Comparison of ENCODE assay signal across 21 cellular contexts in the genomic region with DNA sequence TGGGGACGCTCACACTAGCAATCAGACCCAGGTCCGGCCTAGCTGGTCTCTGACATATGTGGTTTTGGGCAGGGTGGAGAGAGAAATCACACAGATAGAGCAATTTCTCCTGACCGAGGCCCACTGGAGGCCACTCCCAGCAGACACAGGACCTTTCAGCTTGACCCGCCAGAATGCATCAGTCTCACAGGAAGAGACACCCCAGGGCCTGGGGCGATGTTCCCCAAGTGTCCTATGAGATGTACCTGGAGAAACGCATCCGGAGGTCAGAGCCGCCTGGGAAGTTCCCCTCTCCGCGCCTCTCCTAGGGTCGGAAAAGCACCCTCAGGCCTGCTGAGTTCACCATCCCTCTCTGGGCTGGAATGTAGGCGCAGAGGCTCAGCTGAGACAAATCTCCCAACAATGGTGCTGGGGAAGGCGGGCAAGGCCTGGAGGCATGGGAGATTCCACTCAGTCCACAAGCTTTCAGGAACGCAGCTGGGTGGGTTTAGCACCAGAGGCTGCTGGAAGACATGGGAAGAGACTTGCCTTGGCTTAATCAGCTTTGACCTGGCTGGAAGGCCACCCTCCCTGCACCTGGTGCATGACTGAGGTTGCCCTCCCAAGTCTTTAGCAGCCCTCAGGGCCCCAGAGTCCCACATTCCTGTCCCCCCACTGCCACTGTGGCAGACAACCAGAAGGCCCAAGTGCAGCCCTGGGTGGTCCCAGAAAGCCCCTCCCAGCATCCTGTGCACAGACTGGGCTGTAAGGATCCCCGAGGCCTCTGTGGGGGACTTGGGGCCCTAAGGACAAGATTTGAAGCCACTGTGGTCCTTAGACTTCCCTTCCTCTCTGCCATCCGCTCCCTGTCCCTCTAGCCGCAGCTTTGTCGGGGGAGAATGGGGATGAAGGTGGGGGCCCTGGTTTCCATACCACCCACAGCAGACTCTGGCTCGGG.
"Had no signal": no experiment of that assay in that cellular context is flagged by ENCODE, and none has a peak within 500 bp of the region (broad histone marks: within the 10 kb centered on the region; RNA-seq: fewer than 3 reads in every experiment).

No MANE protein-coding gene starts in this region.

- H3K27me3 ChIP-seq: breast epithelium, gastroesophageal sphincter, heart right ventricle, right lobe of liver, uterus had no signal

- ATAC-seq: activated CD8-positive, alpha-beta T cell treated with anti-CD3 and anti-CD28 coated beads, Interleukin-2, amount 10 ng/mL, durations not matched to agents 7 days and 5 days; gastroesophageal sphincter; heart right ventricle; left lobe of liver; naive thymus-derived CD8-positive, alpha-beta T cell; right lobe of liver; stimulated activated naive CD8-positive, alpha-beta T cell treated with anti-CD3 and anti-CD28 coated beads, Interleukin-15, amount 100 ng/mL, for 72 hours had no signal

- H3K9me3 Mint-ChIP-seq: activated CD4-positive, alpha-beta T cell treated with anti-CD3 and anti-CD28 coated beads, Interleukin-2, amount 10 ng/mL, durations not matched to agents 24 days and 14 days; stimulated activated naive CD8-positive, alpha-beta T cell treated with anti-CD3 and anti-CD28 coated beads, Interleukin-15, amount 100 ng/mL, for 72 hours; T-helper 2 cell treated with Interferon-gamma antibody and Interleukin-4, amounts not matched to agents 5 μg/mL and 100 μg/mL, for 36 hours had no signal

- H3K36me3 Mint-ChIP-seq: naive thymus-derived CD8-positive, alpha-beta T cell had no signal

- H3K27me3 Mint-ChIP-seq: stimulated activated naive CD8-positive, alpha-beta T cell treated with anti-CD3 and anti-CD28 coated beads, Interleukin-15, amount 100 ng/mL, for 72 hours had no signal

- H3K9me3 ChIP-seq: breast epithelium, gastroesophageal sphincter, heart right ventricle, prostate gland, right lobe of liver, thoracic aorta, uterus had no signal

- DNase-seq: activated CD4-positive, alpha-beta T cell treated with anti-CD3 and anti-CD28 coated beads, Interleukin-2, amount 10 ng/mL, durations not matched to agents 24 days and 14 days; activated CD4-positive, CD25-positive, alpha-beta regulatory T cell; activated CD8-positive, alpha-beta memory T cell treated with anti-CD3 and anti-CD28 coated beads, Interleukin-2, amount 50 U/mL, for 4 hours; activated CD8-positive, alpha-beta T cell treated with anti-CD3 and anti-CD28 coated beads, Interleukin-2, amount 10 ng/mL, durations not matched to agents 7 days and 5 days; activated naive CD4-positive, alpha-beta T cell treated with Interleukin-2 at 50 U/mL for 16 hours; aorta; erythroblast; heart right ventricle; mammary epithelial cell; occipital lobe; stimulated activated CD4-positive, alpha-beta T cell treated with anti-CD3 and anti-CD28 coated beads, Interleukin-1b, Interleukin-23, amount 100 ng/mL, for 48 hours; stimulated activated naive CD8-positive, alpha-beta T cell treated with anti-CD3 and anti-CD28 coated beads, Interleukin-15, amount 100 ng/mL, for 72 hours; uterus had no signal

- H3K36me3 ChIP-seq: breast epithelium, gastroesophageal sphincter, heart right ventricle, prostate gland, right lobe of liver, thoracic aorta, uterus had no signal

- H3K27ac ChIP-seq: breast epithelium, gastroesophageal sphincter, heart right ventricle, prostate gland, right lobe of liver, thoracic aorta, uterus had no signal

- H3K4me3 Mint-ChIP-seq: activated CD4-positive, alpha-beta T cell treated with anti-CD3 and anti-CD28 coated beads, Interleukin-2, amount 10 ng/mL, durations not matched to agents 24 days and 14 days; activated CD8-positive, alpha-beta T cell treated with anti-CD3 and anti-CD28 coated beads, Interleukin-2, amount 10 ng/mL, durations not matched to agents 7 days and 5 days; naive thymus-derived CD8-positive, alpha-beta T cell; stimulated activated naive CD8-positive, alpha-beta T cell treated with anti-CD3 and anti-CD28 coated beads, Interleukin-15, amount 100 ng/mL, for 72 hours; T-helper 2 cell treated with Interferon-gamma antibody and Interleukin-4, amounts not matched to agents 5 μg/mL and 100 μg/mL, for 36 hours had no signal

- H3K4me1 Mint-ChIP-seq: activated CD4-positive, alpha-beta T cell treated with anti-CD3 and anti-CD28 coated beads, Interleukin-2, amount 10 ng/mL, durations not matched to agents 24 days and 14 days had no signal

- H3K27ac Mint-ChIP-seq: activated CD4-positive, alpha-beta T cell treated with anti-CD3 and anti-CD28 coated beads, Interleukin-2, amount 10 ng/mL, durations not matched to agents 24 days and 14 days; activated CD8-positive, alpha-beta T cell treated with anti-CD3 and anti-CD28 coated beads, Interleukin-2, amount 10 ng/mL, durations not matched to agents 7 days and 5 days; T-helper 2 cell treated with Interferon-gamma antibody and Interleukin-4, amounts not matched to agents 5 μg/mL and 100 μg/mL, for 36 hours had no signal

- H3K4me1 ChIP-seq: breast epithelium, gastroesophageal sphincter, prostate gland, right lobe of liver, uterus had no signal

- H3K4me3 ChIP-seq: breast epithelium, gastroesophageal sphincter, heart right ventricle, prostate gland, right lobe of liver, thoracic aorta, uterus had no signal
